In the genomic region with DNA sequence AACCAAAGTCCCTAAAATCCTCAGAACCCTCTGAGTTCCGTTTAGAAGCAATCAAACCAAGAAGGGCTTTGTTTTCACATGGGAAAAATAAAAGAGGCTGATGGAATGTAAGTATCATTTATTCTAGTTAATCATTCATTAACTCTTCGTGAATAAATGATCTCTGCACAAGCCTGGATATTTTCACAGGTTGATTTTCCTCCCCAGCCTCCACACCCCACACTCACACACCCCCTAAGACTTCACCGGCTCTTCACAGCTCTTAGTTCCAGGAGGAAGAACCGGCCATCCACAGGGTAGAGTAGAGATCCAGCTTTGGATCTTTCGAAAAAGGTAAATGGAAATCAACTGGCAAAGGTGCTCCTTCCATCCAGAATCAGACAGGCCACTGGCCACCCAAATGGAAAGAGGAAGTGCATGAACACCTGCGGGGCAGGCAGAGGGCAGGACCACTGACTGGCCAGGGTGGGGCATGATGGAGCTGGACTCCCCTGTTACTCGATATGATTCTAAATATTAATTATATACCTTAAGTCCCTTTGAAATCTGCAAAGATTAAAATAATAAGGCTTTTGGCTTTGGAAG, we compare ENCODE assay signal across 19 cellular contexts. TPM values are rescaled to one million over a fixed set of nuclear protein-coding genes. Genes with fewer than 3 reads are reported as not detected.
DNase-seq lines count a peak whose midpoint lies in the region; ATAC-seq and TF ChIP-seq lines count a peak whose summit lies in the region.
"Had no signal": no experiment of that assay in that cellular context is flagged by ENCODE, and none has a peak within 500 bp of the region (broad histone marks: within the 10 kb centered on the region; RNA-seq: fewer than 3 reads in every experiment).

No MANE protein-coding gene starts in this region.

- no peak for DNase-seq in left ventricle myocardium inferior
- DNase-seq in left cardiac atrium: no peak
- DNase-seq in kidney glomerular epithelial cell (lab: John Stamatoyannopoulos, UW): peak; percentile 59
- DNase-seq in NK-92 treated with Interleukin-12 subunit alpha and Interleukin-12 subunit beta, amount 100 ng/mL, for 24 hours (lab: John Stamatoyannopoulos, UW): no peak
- no peak for DNase-seq in stimulated activated CD4-positive, alpha-beta T cell treated with anti-CD3 and anti-CD28 coated beads, Interleukin-2, amount 100 ng/mL, for 48 hours
- no peak for DNase-seq in COLO668 (lab: John Stamatoyannopoulos, UW; ENCODE audit: unreplicated experiment)
- DNase-seq: activated CD4-positive, alpha-beta T cell treated with anti-CD3 and anti-CD28 coated beads for 4 hours; activated CD8-positive, alpha-beta memory T cell treated with anti-CD3 and anti-CD28 coated beads, Interleukin-2, amount 50 U/mL, for 4 hours; DMS79 treated with DMSO at 0.1 percent for 48 hours; GOT3; mucosa of descending colon; NCI-H1694 treated with DMSO at 0.1 percent for 48 hours; stimulated activated naive CD8-positive, alpha-beta T cell treated with anti-CD3 and anti-CD28 coated beads, Interleukin-15, amount 100 ng/mL, for 72 hours; T1000 had no signal

- TF ChIP-seq CTCF in left ventricle myocardium inferior (IDR thresholded peaks at IDR 0.05; ENCODE audit: borderline replicate concordance): no peak

- H3K36me3 ChIP-seq in left ventricle myocardium inferior: peaks cover 19% of the 10 kb centered on the region
- H3K36me3 ChIP-seq in rectal smooth muscle tissue (ENCODE audit: control insufficient read depth, insufficient read depth, low read length): no peaks in the 10 kb centered on the region

- H3K27me3 ChIP-seq in left ventricle myocardium inferior (ENCODE audit: low read depth) (no peaks in the 10 kb centered on the region), rectal smooth muscle tissue (ENCODE audit: control insufficient read depth, insufficient read depth, low read length) (no peaks in the 10 kb centered on the region)

- H3K4me1 ChIP-seq in left ventricle myocardium inferior (peaks cover 100% of the 10 kb centered on the region), rectal smooth muscle tissue (ENCODE audit: control insufficient read depth, insufficient read depth, low read length) (peaks cover 20% of the 10 kb centered on the region)

- ATAC-seq in left cardiac atrium: no peak
- no peak for ATAC-seq in GM21360 (IDR thresholded peaks at IDR 0.05; ENCODE audit: unreplicated experiment)
- ATAC-seq: activated naive CD4-positive, alpha-beta T cell treated with anti-CD3 and anti-CD28 coated beads, Interleukin-2, amount 50 U/mL, for 72 hours; mucosa of descending colon; stimulated activated naive CD8-positive, alpha-beta T cell treated with anti-CD3 and anti-CD28 coated beads, Interleukin-15, amount 100 ng/mL, for 72 hours had no signal

- H3K27ac ChIP-seq in left ventricle myocardium inferior (replicated peaks) (peak overlapping the region; percentile 92), rectal smooth muscle tissue (ENCODE audit: low read depth, low read length) (peak overlapping the region; percentile 50)
- H3K27ac ChIP-seq: C4-2B, parathyroid adenoma had no signal

- no peak overlapping the region for H3K9ac ChIP-seq in rectal smooth muscle tissue (ENCODE audit: low read length)
- H3K9ac ChIP-seq: parathyroid adenoma had no signal

- H3K4me3 ChIP-seq in left ventricle myocardium inferior (no peak overlapping the region), rectal smooth muscle tissue (ENCODE audit: low read length) (peak overlapping the region; percentile 11)
- H3K4me3 ChIP-seq: mucosa of descending colon had no signal

- intact Hi-C loops in left ventricle myocardium inferior (cut with micrococcal nuclease) (no loop called here), left cardiac atrium (cut with DNase I) (no loop called here)

- H3K9me3 ChIP-seq in left ventricle myocardium inferior (replicated peaks): peaks cover under 1% of the 10 kb centered on the region
- H3K9me3 ChIP-seq: mucosa of descending colon had no signal

RNA-seq across cellular contexts. Expression of a gene that starts 10.0 kb away (rescaled TPM):
- total RNA-seq in left ventricle myocardium inferior: 32.7 TPM
- total RNA-seq in left cardiac atrium: 10 to 100 TPM; 51.8 to 54.8 TPM
